In the genomic region with DNA sequence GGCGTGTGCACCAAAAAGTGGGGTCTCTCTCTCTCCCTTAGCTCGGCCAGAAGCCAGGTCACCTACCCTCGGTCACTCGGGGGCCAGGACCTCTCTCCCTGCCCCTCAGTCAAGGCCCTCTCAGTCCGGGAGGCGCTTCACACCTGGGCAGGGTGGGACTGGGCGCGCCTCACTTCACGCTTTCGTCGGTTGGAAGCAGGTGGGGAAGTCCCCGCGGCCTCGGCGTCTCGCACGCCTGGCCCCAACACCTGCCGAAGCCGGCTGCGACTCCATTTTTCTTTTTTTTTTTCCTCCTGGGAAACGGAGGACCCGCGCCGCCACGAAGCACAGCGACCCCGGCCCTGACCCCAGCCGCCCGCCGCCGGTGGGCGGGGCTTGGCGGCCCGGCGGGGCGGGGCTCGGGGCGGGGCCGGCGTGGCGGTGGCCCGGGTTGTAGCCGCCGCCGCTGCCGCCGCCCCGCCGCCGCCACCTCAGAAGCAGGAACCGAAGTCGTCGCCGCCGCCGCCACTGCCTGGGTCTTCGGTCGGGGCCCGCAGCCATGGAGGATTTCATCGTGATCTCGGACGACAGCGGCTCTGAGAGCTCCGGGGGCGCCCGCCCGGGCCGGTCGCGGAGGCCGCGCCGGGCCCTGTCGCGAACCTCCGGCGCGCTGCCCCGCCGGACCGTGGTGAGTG, we compare ENCODE assay signal across 8 cellular contexts. TPM values are rescaled to one million over a fixed set of nuclear protein-coding genes. Genes with fewer than 3 reads are reported as not detected.
DNase-seq lines count a peak whose midpoint lies in the region; ATAC-seq and TF ChIP-seq lines count a peak whose summit lies in the region.
"Not testable (repeated sequence)": the region's sequence is repeated elsewhere in the genome, so short reads cannot be mapped to it uniquely, and the experiment has no call there.

A gene (plus strand): TSS at position 454 of the 674 bp plus-strand sequence. CDS start 85 bp downstream, at position 539.

- H3K9me3 ChIP-seq in gastroesophageal sphincter; neuronal stem cell (replicated peaks in 1 of 2; ENCODE audit: control insufficient read depth in 2 of 2, insufficient read depth in 1 of 2, low read depth in 1 of 2, low read length in 2 of 2): not testable (repeated sequence)

- not testable (repeated sequence) for H3K14ac ChIP-seq in neuronal stem cell (ENCODE audit: low read length)

- not testable (repeated sequence) for H3K18ac ChIP-seq in neuronal stem cell (ENCODE audit: low read length)

- TF ChIP-seq POLR2A in gastroesophageal sphincter (IDR thresholded peaks at IDR 0.05), result not testable (repeated sequence)

- H3K27me3 Mint-ChIP-seq in activated naive CD4-positive, alpha-beta T cell treated with anti-CD3 and anti-CD28 coated beads, Interleukin-2, amount 10 ng/mL, durations not matched to agents 7 days and 5 days, result not testable (repeated sequence)

- H3K9me3 Mint-ChIP-seq in activated naive CD4-positive, alpha-beta T cell treated with anti-CD3 and anti-CD28 coated beads, Interleukin-2, amount 10 ng/mL, durations not matched to agents 7 days and 5 days, result not testable (repeated sequence)

- not testable (repeated sequence) for H2BK15ac ChIP-seq in neuronal stem cell (ENCODE audit: low read length)

- no CpG with 5 or more reads among the region's 81 CpGs for WGBS in gastroesophageal sphincter (ENCODE audit: low coverage in 1 of 2), 2 donors
- no CpG with 5 or more reads among the region's 81 CpGs for WGBS in neuronal stem cell (ENCODE audit: extremely low coverage in 2 of 2, insufficient read length in 2 of 2, insufficient replicate concordance in 1 of 2), 2 donors

- H3K4me1 ChIP-seq in gastroesophageal sphincter; neuronal stem cell (ENCODE audit: control insufficient read depth in 2 of 2, insufficient read depth in 1 of 2, low read depth in 1 of 2, low read length in 2 of 2): not testable (repeated sequence)

- peaks cover 14% of the 10 kb centered on the region for H3K4me1 Mint-ChIP-seq in activated naive CD4-positive, alpha-beta T cell treated with anti-CD3 and anti-CD28 coated beads, Interleukin-2, amount 10 ng/mL, durations not matched to agents 7 days and 5 days

- H3K79me1 ChIP-seq in neuronal stem cell (ENCODE audit: low read depth, low read length), result not testable (repeated sequence)

- CTCF ChIA-PET in activated naive CD4-positive, alpha-beta T cell treated with anti-CD3 and anti-CD28 coated beads, Interleukin-2, amount 10 ng/mL, durations not matched to agents 7 days and 5 days (lab: Charles Lee), result not testable (repeated sequence)

- H3K27me3 ChIP-seq in HL-60 (ENCODE audit: insufficient read depth, poor library complexity, severe bottlenecking); gastroesophageal sphincter; neuronal stem cell (ENCODE audit: control insufficient read depth in 3 of 3, insufficient read depth in 3 of 3, low read depth in 1 of 3, low read length in 3 of 3): not testable (repeated sequence)

- peak; percentile 48 for DNase-seq in ELF-1 (ENCODE audit: low read depth, low spot score)
- not testable (repeated sequence) for DNase-seq in HL-60 (ENCODE audit: low read depth in 1 of 2, low spot score in 1 of 2)
- peak; percentile 29 to 65 (median 48) for DNase-seq in T-helper 1 cell
- peak; percentile 65 for DNase-seq in activated naive CD4-positive, alpha-beta T cell treated with anti-CD3 and anti-CD28 coated beads, Interleukin-2, amount 10 ng/mL, durations not matched to agents 7 days and 5 days
- peak; percentile 47 for DNase-seq in neuronal stem cell (ENCODE audit: low spot score)
- DNase-seq in stimulated activated naive CD8-positive, alpha-beta T cell treated with anti-CD3 and anti-CD28 coated beads, Interleukin-15, Interleukin-2, amounts not matched to agents 100 U/mL and 50 U/mL, for 24 hours, result peak; percentile 62

- H3K23ac ChIP-seq in neuronal stem cell (ENCODE audit: low read depth, low read length, poor library complexity), result not testable (repeated sequence)

- not testable (repeated sequence) for TF ChIP-seq CTCF in HL-60 (IDR thresholded peaks at IDR 0.05; ENCODE audit: insufficient read depth, low read length); gastroesophageal sphincter (IDR thresholded peaks at IDR 0.05)

- not testable (repeated sequence) for H3K27ac ChIP-seq in HL-60 (replicated peaks); neuronal stem cell (replicated peaks; ENCODE audit: low read length)
- peak within 1 kb of the TSS in 2 of 4 donors; percentile 68 to 69 for H3K27ac ChIP-seq in gastroesophageal sphincter

- peak within 1 kb of the TSS; percentile 81 for H2AFZ ChIP-seq in neuronal stem cell (ENCODE audit: low read length)

- peak within 1 kb of the TSS; percentile 33 for H3K4me2 ChIP-seq in neuronal stem cell (ENCODE audit: insufficient read depth, low read length, poor library complexity, severe bottlenecking)

- not testable (repeated sequence) for H2BK5ac ChIP-seq in neuronal stem cell (ENCODE audit: low read length)

- H3K4ac ChIP-seq in neuronal stem cell (ENCODE audit: low read length), result not testable (repeated sequence)

- not testable (repeated sequence) for H4K8ac ChIP-seq in neuronal stem cell (ENCODE audit: low read depth, low read length)

- H2BK120ac ChIP-seq in neuronal stem cell (ENCODE audit: low read depth, low read length), result not testable (repeated sequence)

- H2BK12ac ChIP-seq in neuronal stem cell (ENCODE audit: low read length), result not testable (repeated sequence)

- H3K9ac ChIP-seq in neuronal stem cell (ENCODE audit: low read depth, low read length, poor library complexity), result not testable (repeated sequence)

- not testable (repeated sequence) for H3K36me3 ChIP-seq in gastroesophageal sphincter; neuronal stem cell (replicated peaks in 1 of 2; ENCODE audit: control insufficient read depth in 2 of 2, insufficient read depth in 2 of 2, low read length in 2 of 2)

- H2AK5ac ChIP-seq in neuronal stem cell (ENCODE audit: low read depth, low read length), result not testable (repeated sequence)

- not testable (repeated sequence) for H4K91ac ChIP-seq in neuronal stem cell (ENCODE audit: low read depth, low read length, poor library complexity)

- peak within 1 kb of the TSS; percentile 74 for H3K4me3 Mint-ChIP-seq in activated naive CD4-positive, alpha-beta T cell treated with anti-CD3 and anti-CD28 coated beads, Interleukin-2, amount 10 ng/mL, durations not matched to agents 7 days and 5 days

- TF ChIP-seq EP300 in gastroesophageal sphincter (IDR thresholded peaks at IDR 0.05), result not testable (repeated sequence)

- peak; percentile 63 for ATAC-seq in GM21619 (IDR thresholded peaks at IDR 0.05; ENCODE audit: unreplicated experiment)
- peak; percentile 73 for ATAC-seq in gastroesophageal sphincter
- ATAC-seq in stimulated activated naive CD8-positive, alpha-beta T cell treated with anti-CD3 and anti-CD28 coated beads, Interleukin-15, Interleukin-2, amounts not matched to agents 100 U/mL and 50 U/mL, for 24 hours, result peak; percentile 81

- H3K4me3 ChIP-seq in HL-60 (replicated peaks; ENCODE audit: insufficient read depth, low read length) (peak within 1 kb of the TSS; percentile 35), gastroesophageal sphincter (peak within 1 kb of the TSS; percentile 58 to 97), neuronal stem cell (ENCODE audit: low read length in 2 of 2) (peak within 1 kb of the TSS; percentile 39 to 74)

- peak within 1 kb of the TSS; percentile 82 for H3K27ac Mint-ChIP-seq in activated naive CD4-positive, alpha-beta T cell treated with anti-CD3 and anti-CD28 coated beads, Interleukin-2, amount 10 ng/mL, durations not matched to agents 7 days and 5 days

- not testable (repeated sequence) for H3K36me3 Mint-ChIP-seq in activated naive CD4-positive, alpha-beta T cell treated with anti-CD3 and anti-CD28 coated beads, Interleukin-2, amount 10 ng/mL, durations not matched to agents 7 days and 5 days

RNA-seq across cellular contexts. Expression of the gene that starts here (rescaled TPM):
- 10 to 100 TPM; 11.2 to 84.5 (median 32.7) TPM for total RNA-seq in gastroesophageal sphincter
- 20.4 TPM for polyA plus RNA-seq in neuronal stem cell (2013, experiment 1 of 2)
- 20.9 TPM for polyA plus RNA-seq in neuronal stem cell (2013, experiment 2 of 2)
